Comparison of ENCODE assay signal across 9 cellular contexts in the genomic region with DNA sequence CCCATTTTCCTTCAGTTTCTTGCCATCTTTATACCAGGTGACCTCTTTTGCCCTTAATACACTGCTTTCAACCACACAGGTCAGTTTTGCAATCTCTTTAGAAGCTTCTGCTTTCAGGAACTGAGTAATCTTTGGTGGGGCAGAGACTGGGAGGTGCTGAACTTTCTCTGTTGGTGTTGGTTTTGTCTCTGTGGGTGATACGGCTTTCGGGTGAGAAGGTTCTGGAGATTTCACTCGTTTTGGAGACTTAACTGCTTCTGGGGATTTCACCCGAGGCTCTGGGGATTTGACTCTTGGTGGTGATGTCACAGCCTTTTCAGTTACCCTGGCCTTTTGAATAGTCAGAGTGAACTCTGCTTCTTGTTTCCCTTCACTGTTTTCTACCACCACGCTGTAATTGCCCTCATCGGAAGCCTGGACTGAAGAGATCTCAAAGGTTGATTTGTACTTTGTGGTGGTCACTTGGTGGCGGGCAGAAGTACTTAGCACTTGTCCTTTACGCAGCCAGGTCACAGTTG. TPM values are rescaled to one million over a fixed set of nuclear protein-coding genes. Genes with fewer than 3 reads are reported as not detected.
DNase-seq lines count a peak whose midpoint lies in the region; ATAC-seq lines count a peak whose summit lies in the region.
"Had no signal": no experiment of that assay in that cellular context is flagged by ENCODE, and none has a peak within 500 bp of the region (broad histone marks: within the 10 kb centered on the region; RNA-seq: fewer than 3 reads in every experiment).

No MANE protein-coding gene starts in this region.

- H3K27me3 Mint-ChIP-seq in activated CD4-positive, alpha-beta T cell treated with anti-CD3 and anti-CD28 coated beads for 36 hours, result no peaks in the 10 kb centered on the region
- no peaks in the 10 kb centered on the region for H3K27me3 Mint-ChIP-seq in T-helper 2 cell treated with Interferon-gamma antibody and Interleukin-4, amounts not matched to agents 5 μg/mL and 100 μg/mL, for 36 hours (ENCODE audit: low read depth)

- CTCF ChIA-PET in activated CD4-positive, alpha-beta T cell treated with anti-CD3 and anti-CD28 coated beads for 36 hours (lab: Charles Lee), result interaction anchor here (0.9 to 2.9 kb wide), 2 partner anchors 9 to 15 kb away, joined by 3 to 11 read pairs; no protein-coding TSS in a partner anchor

- intact Hi-C loops in activated CD4-positive, alpha-beta T cell treated with anti-CD3 and anti-CD28 coated beads for 36 hours (cut with DNase I, micrococcal nuclease), result loop anchor here (1.0 to 2.0 kb wide), 2 partner anchors 16 to 52 kb away; a partner anchor contains a TSS

- H3K27ac Mint-ChIP-seq in activated CD4-positive, alpha-beta T cell treated with anti-CD3 and anti-CD28 coated beads for 36 hours, result peak overlapping the region; percentile 79
- H3K27ac Mint-ChIP-seq in T-helper 2 cell treated with Interferon-gamma antibody and Interleukin-4, amounts not matched to agents 5 μg/mL and 100 μg/mL, for 36 hours, result peak overlapping the region; percentile 58

- H3K27ac ChIP-seq in substantia nigra (ENCODE audit: low read depth, low read length, poor library complexity, severe bottlenecking), result no peak overlapping the region

- peaks cover 56% of the 10 kb centered on the region for H3K4me1 Mint-ChIP-seq in activated CD4-positive, alpha-beta T cell treated with anti-CD3 and anti-CD28 coated beads for 36 hours
- peaks cover 55% of the 10 kb centered on the region for H3K4me1 Mint-ChIP-seq in T-helper 2 cell treated with Interferon-gamma antibody and Interleukin-4, amounts not matched to agents 5 μg/mL and 100 μg/mL, for 36 hours (ENCODE audit: low read depth)

- H3K4me3 Mint-ChIP-seq in activated CD4-positive, alpha-beta T cell treated with anti-CD3 and anti-CD28 coated beads for 36 hours, result peak overlapping the region; percentile 24
- H3K4me3 Mint-ChIP-seq in T-helper 2 cell treated with Interferon-gamma antibody and Interleukin-4, amounts not matched to agents 5 μg/mL and 100 μg/mL, for 36 hours, result peak overlapping the region; percentile 55

- peaks cover 2% of the 10 kb centered on the region for H3K9me3 Mint-ChIP-seq in activated CD4-positive, alpha-beta T cell treated with anti-CD3 and anti-CD28 coated beads for 36 hours (ENCODE audit: low read depth)
- H3K9me3 Mint-ChIP-seq in T-helper 2 cell treated with Interferon-gamma antibody and Interleukin-4, amounts not matched to agents 5 μg/mL and 100 μg/mL, for 36 hours, result no peaks in the 10 kb centered on the region

- peak; percentile 93 for ATAC-seq in activated CD4-positive, alpha-beta T cell treated with anti-CD3 and anti-CD28 coated beads for 36 hours
- peak; percentile 97 for ATAC-seq in HG02943 (IDR thresholded peaks at IDR 0.05; ENCODE audit: low read depth, unreplicated experiment)
- ATAC-seq: Panc1 had no signal

- peaks cover 66% of the 10 kb centered on the region for H3K36me3 Mint-ChIP-seq in activated CD4-positive, alpha-beta T cell treated with anti-CD3 and anti-CD28 coated beads for 36 hours (ENCODE audit: low read depth)
- peaks cover 74% of the 10 kb centered on the region for H3K36me3 Mint-ChIP-seq in T-helper 2 cell treated with Interferon-gamma antibody and Interleukin-4, amounts not matched to agents 5 μg/mL and 100 μg/mL, for 36 hours (ENCODE audit: low read depth)

- POLR2A ChIA-PET in activated CD4-positive, alpha-beta T cell treated with anti-CD3 and anti-CD28 coated beads for 36 hours (lab: Charles Lee), result interaction anchor here (0.8 to 0.9 kb wide), 2 partner anchors 19 to 81 kb away, joined by 3 to 4 read pairs; no protein-coding TSS in a partner anchor

- peak; percentile 75 for DNase-seq in activated CD4-positive, alpha-beta T cell treated with anti-CD3 and anti-CD28 coated beads for 36 hours
- DNase-seq in activated CD4-positive, alpha-beta T cell treated with anti-CD3 and anti-CD28 coated beads, Interleukin-2, amount 50 U/mL, for 4 hours, result no peak
- DNase-seq in T-helper 2 cell treated with Interferon-gamma antibody and Interleukin-4, amounts not matched to agents 5 μg/mL and 100 μg/mL, for 36 hours (ENCODE audit: low spot score), result peak; percentile 82
- DNase-seq in stimulated activated CD4-positive, alpha-beta T cell treated with anti-CD3 and anti-CD28 coated beads, Interleukin-2, amount 100 ng/mL, for 24 hours, result peak; percentile 21 to 44
- DNase-seq in NAMALWA (ENCODE audit: low spot score) (no peak), substantia nigra (lab: John Stamatoyannopoulos, UW) (no peak), NCI-H82 (lab: John Stamatoyannopoulos, UW) (no peak)

RNA-seq across cellular contexts. Expression of a gene that starts 50.4 kb away (rescaled TPM):
- 10 to 100 TPM; 24.1 to 27.3 TPM for total RNA-seq in activated CD4-positive, alpha-beta T cell treated with anti-CD3 and anti-CD28 coated beads for 36 hours

RNA-seq across cellular contexts. Expression of a gene that starts 52.3 kb away (rescaled TPM):
- 1 to 10 TPM; 3.4 to 4.8 TPM for total RNA-seq in activated CD4-positive, alpha-beta T cell treated with anti-CD3 and anti-CD28 coated beads for 36 hours

Comparison
In these comparisons a context has a peak if more than half of its experiments do, and no peak if none do; other contexts are left out.
1. DNase-seq: peak in activated CD4-positive, alpha-beta T cell treated with anti-CD3 and anti-CD28 coated beads for 36 hours (single experiment), T-helper 2 cell treated with Interferon-gamma antibody and Interleukin-4, amounts not matched to agents 5 μg/mL and 100 μg/mL, for 36 hours (single experiment) and stimulated activated CD4-positive, alpha-beta T cell treated with anti-CD3 and anti-CD28 coated beads, Interleukin-2, amount 100 ng/mL, for 24 hours (2 of 2); none in activated CD4-positive, alpha-beta T cell treated with anti-CD3 and anti-CD28 coated beads, Interleukin-2, amount 50 U/mL, for 4 hours (0 of 2), NAMALWA (single experiment), substantia nigra (0 of 49) and NCI-H82 (single experiment).